In genomic region chr17:21228845-21229244, GRCh38 we compare ENCODE assay signal across 36 cellular contexts.
"Had no signal": no experiment of that assay in that cellular context is flagged by ENCODE, and none has a peak within 500 bp of the region (broad histone marks: within the 10 kb centered on the region; RNA-seq: fewer than 3 reads in every experiment).

No MANE protein-coding gene starts in this region.

- H3K27ac ChIP-seq: adrenal gland, body of pancreas, coronary artery, dorsolateral prefrontal cortex, epithelial cell of prostate, esophagus squamous epithelium, WERI-Rb-1 had no signal

- H3K27ac Mint-ChIP-seq: activated B cell treated with CpG ODN at 0.5 μM for 24 hours; activated CD4-positive, alpha-beta memory T cell treated with anti-CD3 and anti-CD28 coated beads for 36 hours; activated CD8-positive, alpha-beta memory T cell treated with anti-CD3 and anti-CD28 coated beads, Interleukin-2, amount 10 ng/mL, durations not matched to agents 7 days and 5 days; activated CD8-positive, alpha-beta T cell treated with anti-CD3 and anti-CD28 coated beads, Interleukin-2, amount 10 ng/mL, durations not matched to agents 7 days and 5 days; activated naive CD4-positive, alpha-beta T cell treated with anti-CD3 and anti-CD28 coated beads for 36 hours; activated naive CD4-positive, alpha-beta T cell treated with anti-CD3 and anti-CD28 coated beads, Interleukin-2, amount 50 U/mL, for 24 hours; activated naive CD8-positive, alpha-beta T cell treated with anti-CD3 and anti-CD28 coated beads for 36 hours; activated naive CD8-positive, alpha-beta T cell treated with anti-CD3 and anti-CD28 coated beads, Interleukin-2, amount 50 U/mL, for 24 hours; activated T-helper 1 cell treated with anti-CD3 and anti-CD28 coated beads, Interleukin-12 subunit alpha, Interleukin-12 subunit beta, Interleukin-2, Interleukin-4 antibody, amounts not matched to agents 30 ng/mL and 10 ng/mL and 1 ng/mL, durations not matched to agents 14 hours and 24 hours and 36 hours; activated T-helper 2 cell treated with anti-CD3 and anti-CD28 coated beads, Interferon-gamma antibody, Interleukin-2, Interleukin-4, amounts not matched to agents 10 μg/mL and 5 μg/mL and 100 μg/mL, durations not matched to agents 14 hours and 24 hours and 36 hours; dendritic cell treated with granulocyte-macrophage colony-stimulating factor and Interleukin-4, amounts not matched to agents 40 ng/mL and 50 ng/mL, for 4 days; T-helper 17 cell; T-helper 2 cell treated with Interferon-gamma antibody and Interleukin-4, amounts not matched to agents 5 μg/mL and 100 μg/mL, for 36 hours had no signal

- H3K27me3 ChIP-seq: adrenal gland, body of pancreas, cardiac muscle cell, dorsolateral prefrontal cortex, esophagus squamous epithelium had no signal

- H3K9me3 ChIP-seq: adrenal gland, body of pancreas, esophagus squamous epithelium had no signal

- H3K27me3 Mint-ChIP-seq: activated B cell treated with CpG ODN at 0.5 μM for 24 hours; activated CD4-positive, alpha-beta memory T cell treated with anti-CD3 and anti-CD28 coated beads for 36 hours; activated CD8-positive, alpha-beta memory T cell treated with anti-CD3 and anti-CD28 coated beads, Interleukin-2, amount 10 ng/mL, durations not matched to agents 7 days and 5 days; activated naive CD4-positive, alpha-beta T cell treated with anti-CD3 and anti-CD28 coated beads, Interleukin-2, amount 50 U/mL, for 24 hours; activated naive CD8-positive, alpha-beta T cell treated with anti-CD3 and anti-CD28 coated beads for 36 hours; activated naive CD8-positive, alpha-beta T cell treated with anti-CD3 and anti-CD28 coated beads, Interleukin-2, amount 50 U/mL, for 24 hours; central memory CD8-positive, alpha-beta T cell; dendritic cell treated with granulocyte-macrophage colony-stimulating factor and Interleukin-4, amounts not matched to agents 40 ng/mL and 50 ng/mL, for 4 days; effector memory CD8-positive, alpha-beta T cell; T-helper 17 cell had no signal

- H3K4me3 ChIP-seq: adrenal gland, body of pancreas, cardiac muscle cell, coronary artery, dorsolateral prefrontal cortex, esophagus squamous epithelium had no signal

- H3K4me1 Mint-ChIP-seq: activated B cell treated with CpG ODN at 0.5 μM for 24 hours; activated CD8-positive, alpha-beta memory T cell treated with anti-CD3 and anti-CD28 coated beads, Interleukin-2, amount 10 ng/mL, durations not matched to agents 7 days and 5 days; activated naive CD4-positive, alpha-beta T cell treated with anti-CD3 and anti-CD28 coated beads, Interleukin-2, amount 50 U/mL, for 24 hours; activated naive CD8-positive, alpha-beta T cell treated with anti-CD3 and anti-CD28 coated beads for 36 hours; activated naive CD8-positive, alpha-beta T cell treated with anti-CD3 and anti-CD28 coated beads, Interleukin-2, amount 50 U/mL, for 24 hours; central memory CD8-positive, alpha-beta T cell; T-helper 17 cell had no signal

- H3K4me3 Mint-ChIP-seq: activated B cell treated with CpG ODN at 0.5 μM for 24 hours; activated CD4-positive, alpha-beta memory T cell treated with anti-CD3 and anti-CD28 coated beads for 36 hours; activated CD8-positive, alpha-beta memory T cell treated with anti-CD3 and anti-CD28 coated beads, Interleukin-2, amount 10 ng/mL, durations not matched to agents 7 days and 5 days; activated CD8-positive, alpha-beta T cell treated with anti-CD3 and anti-CD28 coated beads, Interleukin-2, amount 10 ng/mL, durations not matched to agents 7 days and 5 days; activated naive CD4-positive, alpha-beta T cell treated with anti-CD3 and anti-CD28 coated beads for 36 hours; activated naive CD4-positive, alpha-beta T cell treated with anti-CD3 and anti-CD28 coated beads, Interleukin-2, amount 50 U/mL, for 24 hours; activated naive CD8-positive, alpha-beta T cell treated with anti-CD3 and anti-CD28 coated beads for 36 hours; activated naive CD8-positive, alpha-beta T cell treated with anti-CD3 and anti-CD28 coated beads, Interleukin-2, amount 50 U/mL, for 24 hours; activated T-helper 1 cell treated with anti-CD3 and anti-CD28 coated beads, Interleukin-12 subunit alpha, Interleukin-12 subunit beta, Interleukin-2, Interleukin-4 antibody, amounts not matched to agents 30 ng/mL and 10 ng/mL and 1 ng/mL, durations not matched to agents 14 hours and 24 hours and 36 hours; central memory CD8-positive, alpha-beta T cell; dendritic cell treated with granulocyte-macrophage colony-stimulating factor and Interleukin-4, amounts not matched to agents 40 ng/mL and 50 ng/mL, for 4 days; effector memory CD8-positive, alpha-beta T cell; T-helper 17 cell; T-helper 2 cell treated with Interferon-gamma antibody and Interleukin-4, amounts not matched to agents 5 μg/mL and 100 μg/mL, for 36 hours had no signal

- FAIRE-seq: endothelial cell of umbilical vein had no signal

- DNase-seq: activated B cell treated with CpG ODN at 0.5 μM for 24 hours; activated CD4-positive, alpha-beta memory T cell treated with anti-CD3 and anti-CD28 coated beads for 36 hours; activated CD4-positive, alpha-beta T cell treated with anti-CD3 and anti-CD28 coated beads for 48 hours; activated CD8-positive, alpha-beta memory T cell treated with anti-CD3 and anti-CD28 coated beads, Interleukin-2, amount 10 ng/mL, durations not matched to agents 7 days and 5 days; activated CD8-positive, alpha-beta memory T cell treated with anti-CD3 and anti-CD28 coated beads, Interleukin-2, amount 50 U/mL, for 4 hours; activated CD8-positive, alpha-beta T cell treated with anti-CD3 and anti-CD28 coated beads, Interleukin-2, amount 10 ng/mL, durations not matched to agents 7 days and 5 days; activated effector memory CD4-positive, alpha-beta T cell treated with anti-CD3 and anti-CD28 coated beads, Interleukin-2, amount 50 U/mL, for 16 hours; activated naive CD4-positive, alpha-beta T cell treated with anti-CD3 and anti-CD28 coated beads for 36 hours; activated naive CD8-positive, alpha-beta T cell treated with anti-CD3 and anti-CD28 coated beads for 36 hours; activated naive CD8-positive, alpha-beta T cell treated with anti-CD3 and anti-CD28 coated beads, Interleukin-2, amount 50 U/mL, for 24 hours; activated T-cell treated with anti-CD3 and anti-CD28 coated beads, Interleukin-2, amount 50 U/mL, for 1 hour; activated T-cell treated with anti-CD3 and anti-CD28 coated beads, Interleukin-2, amount 50 U/mL, for 48 hours; adrenal gland; amygdala; aorta; body of pancreas; dorsolateral prefrontal cortex; effector memory CD8-positive, alpha-beta T cell; esophagus squamous epithelium; foreskin melanocyte; head of caudate nucleus; T-helper 1 cell; T-helper 17 cell; T1000; WERI-Rb-1 had no signal

- H3K36me3 ChIP-seq: adrenal gland, cardiac muscle cell, esophagus squamous epithelium, WERI-Rb-1 had no signal

- ATAC-seq: activated CD4-positive, CD25-positive, alpha-beta regulatory T cell treated with anti-CD3 and anti-CD28 coated beads, Interleukin-2, amount 50 U/mL, for 24 hours; activated CD8-positive, alpha-beta memory T cell treated with anti-CD3 and anti-CD28 coated beads, Interleukin-2, amount 10 ng/mL, durations not matched to agents 7 days and 5 days; activated CD8-positive, alpha-beta T cell treated with anti-CD3 and anti-CD28 coated beads, Interleukin-2, amount 10 ng/mL, durations not matched to agents 7 days and 5 days; activated naive CD8-positive, alpha-beta T cell treated with anti-CD3 and anti-CD28 coated beads, Interleukin-2, amount 50 U/mL, for 24 hours; body of pancreas; effector memory CD8-positive, alpha-beta T cell; T-helper 17 cell had no signal

- H3K4me1 ChIP-seq: adrenal gland, body of pancreas, esophagus squamous epithelium had no signal

- H3K9me3 Mint-ChIP-seq: activated naive CD8-positive, alpha-beta T cell treated with anti-CD3 and anti-CD28 coated beads for 36 hours had no signal
